ENCODE assay signal across 1 cellular context in the genomic region with DNA sequence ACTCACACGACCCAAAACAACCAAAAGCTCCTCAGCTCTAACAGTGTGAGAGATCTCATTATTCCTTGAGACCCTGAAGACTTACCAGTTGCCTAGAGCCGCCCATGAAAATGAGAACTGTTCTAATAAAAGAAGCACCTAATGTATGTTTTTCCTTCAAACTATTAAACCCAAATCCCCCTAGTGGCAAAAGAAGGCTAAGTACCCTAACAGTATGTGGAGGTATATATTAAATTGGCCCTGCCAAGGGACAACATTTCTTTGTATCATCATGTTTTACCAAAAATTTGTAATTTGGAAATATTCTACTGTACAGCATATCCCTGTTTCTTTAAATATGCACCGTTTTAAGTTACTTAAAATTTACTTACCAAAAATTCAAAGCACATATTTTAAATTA.
TF ChIP-seq lines count a peak whose summit lies in the region.

No MANE protein-coding gene starts in this region.

TF ChIP-seq in H1, 55 proteins besides CTCF, POLR2A, EP300 and RAD21:
- no peak for TF ChIP-seq EGR1 (IDR thresholded peaks at IDR 0.05; ENCODE audit: borderline replicate concordance, low read depth, low read length)
- peak; percentile 28 for TF ChIP-seq CHD7 (IDR thresholded peaks at IDR 0.05; ENCODE audit: insufficient replicate concordance, low read length)
